ENCODE assay signal across 15 cellular contexts in the genomic region with DNA sequence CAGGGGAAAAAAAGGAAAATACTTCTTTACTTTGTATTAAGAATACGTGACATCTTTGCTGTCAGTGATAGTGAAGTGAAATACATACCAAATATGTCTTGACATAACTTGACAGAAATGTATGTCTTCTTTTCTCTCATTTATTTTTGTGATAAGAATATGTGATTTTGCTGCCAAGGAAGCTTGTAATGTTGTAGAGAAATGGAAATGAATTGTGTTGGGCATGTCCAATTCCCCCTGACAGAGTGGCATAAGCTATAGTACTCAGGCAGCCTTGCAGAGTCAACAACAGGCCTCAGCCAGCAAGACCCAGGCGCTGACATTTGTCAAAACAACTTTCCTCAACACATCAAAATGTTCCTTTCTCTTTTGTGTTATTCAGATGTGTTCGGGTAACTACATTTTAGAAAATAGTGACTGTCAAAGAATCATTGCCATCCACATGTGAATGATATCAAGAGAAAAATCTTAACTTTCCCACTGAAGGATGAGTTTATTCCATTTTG.
A peak's percentile ranks its signal among the peaks of the same experiment; 100 is the strongest.
DNase-seq lines count a peak whose midpoint lies in the region.
"Had no signal": no experiment of that assay in that cellular context is flagged by ENCODE, and none has a peak within 500 bp of the region (broad histone marks: within the 10 kb centered on the region; RNA-seq: fewer than 3 reads in every experiment).

No MANE protein-coding gene starts in this region.

- DNase-seq in DMS153 treated with DMSO at 0.1 percent for 48 hours (lab: John Stamatoyannopoulos, UW; ENCODE audit: unreplicated experiment): peak; percentile 16
- DNase-seq in DMS153 (lab: John Stamatoyannopoulos, UW): no peak
- DNase-seq in inferior parietal cortex (ENCODE audit: extremely low spot score): peak; percentile 15
- peak; percentile 62 for DNase-seq in superior temporal gyrus (ENCODE audit: extremely low spot score)
- no peak for DNase-seq in effector CD4-positive, alpha-beta T cell
- no peak for DNase-seq in NCI-H1105 treated with DMSO at 0.1 percent for 48 hours (lab: John Stamatoyannopoulos, UW)
- DNase-seq: Caco-2; CD4-positive, CD25-positive, alpha-beta regulatory T cell; CD8-positive, alpha-beta T cell; DMS53; DMS79 treated with DMSO at 0.1 percent for 48 hours; GF-D8; GM23248; H7; HCEC 1CT had no signal

Comparison
In these comparisons a context has a peak if more than half of its experiments do, and no peak if none do; other contexts are left out.
1. DNase-seq: peak in DMS153 treated with DMSO at 0.1 percent for 48 hours (single experiment), inferior parietal cortex (single experiment) and superior temporal gyrus (single experiment); none in DMS153 (single experiment), effector CD4-positive, alpha-beta T cell (single experiment) and NCI-H1105 treated with DMSO at 0.1 percent for 48 hours (single experiment).